ENCODE assay signal across 8 cellular contexts in the genomic region with DNA sequence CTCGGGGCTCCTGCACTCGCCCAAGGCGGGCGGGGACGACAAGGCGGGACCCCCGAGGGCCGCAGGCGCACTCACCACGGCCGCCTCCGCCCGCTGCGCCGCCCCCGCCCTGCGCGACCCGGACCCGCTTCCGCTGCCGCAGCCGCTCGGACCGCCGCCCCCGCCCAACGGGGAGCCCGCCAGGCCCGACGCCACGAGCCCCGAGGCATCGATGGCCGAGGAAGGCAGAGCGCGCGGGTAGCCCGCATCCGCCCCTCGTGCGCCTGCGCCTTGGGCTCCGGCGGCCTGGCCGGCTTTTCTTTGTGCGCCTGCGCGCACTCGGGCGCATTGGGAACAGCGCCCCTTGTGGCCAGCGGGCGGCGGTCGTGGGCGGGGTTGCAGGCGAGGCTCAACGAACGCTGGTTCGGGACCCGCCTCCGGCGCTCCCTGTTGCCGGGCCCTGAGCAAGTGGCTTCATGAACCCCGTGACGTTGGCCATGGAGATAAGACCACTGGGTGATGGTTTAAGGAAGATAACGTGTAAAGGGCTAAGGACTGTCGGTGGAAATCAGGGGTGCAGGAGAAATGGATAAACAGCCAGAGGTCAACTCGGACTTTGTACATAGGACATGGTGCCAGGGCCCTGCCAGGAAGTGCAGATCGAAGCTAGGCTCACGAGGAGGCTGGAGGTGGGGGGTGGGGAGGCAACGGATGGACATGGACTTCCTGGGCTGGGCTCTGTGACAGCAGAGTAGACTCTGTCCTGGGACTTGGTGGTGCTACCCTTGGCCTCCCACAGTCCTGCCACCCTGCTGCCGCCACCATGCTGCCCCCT. TPM values are rescaled to one million over a fixed set of nuclear protein-coding genes. Genes with fewer than 3 reads are reported as not detected.
DNase-seq lines count a peak whose midpoint lies in the region; ATAC-seq lines count a peak whose summit lies in the region.

C8G (plus strand) TSS at position 725 of the 814 bp plus-strand sequence; CDS start at position 803, 78 bp downstream.
A gene with protein sequence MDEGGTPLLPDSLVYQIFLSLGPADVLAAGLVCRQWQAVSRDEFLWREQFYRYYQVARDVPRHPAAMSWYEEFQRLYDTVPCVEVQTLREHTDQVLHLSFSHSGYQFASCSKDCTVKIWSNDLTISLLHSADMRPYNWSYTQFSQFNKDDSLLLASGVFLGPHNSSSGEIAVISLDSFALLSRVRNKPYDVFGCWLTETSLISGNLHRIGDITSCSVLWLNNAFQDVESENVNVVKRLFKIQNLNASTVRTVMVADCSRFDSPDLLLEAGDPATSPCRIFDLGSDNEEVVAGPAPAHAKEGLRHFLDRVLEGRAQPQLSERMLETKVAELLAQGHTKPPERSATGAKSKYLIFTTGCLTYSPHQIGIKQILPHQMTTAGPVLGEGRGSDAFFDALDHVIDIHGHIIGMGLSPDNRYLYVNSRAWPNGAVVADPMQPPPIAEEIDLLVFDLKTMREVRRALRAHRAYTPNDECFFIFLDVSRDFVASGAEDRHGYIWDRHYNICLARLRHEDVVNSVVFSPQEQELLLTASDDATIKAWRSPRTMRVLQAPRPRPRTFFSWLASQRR (minus strand): TSS at position 220 of the 814 bp plus-strand sequence. CDS start 655 bp downstream, outside the sequence.

- peaks cover 7% of the 10 kb centered on the region for H3K36me3 ChIP-seq in mucosa of stomach (ENCODE audit: control insufficient read depth, insufficient read depth, low read length)

- peak within 1 kb of the TSS; percentile 76 to 87 (median 82) for H3K4me3 Mint-ChIP-seq in IgD-negative memory B cell
- H3K4me3 Mint-ChIP-seq in activated T-cell treated with anti-CD3 and anti-CD28 coated beads, Interleukin-2, amount 50 U/mL, for 24 hours, result peak within 1 kb of the TSS; percentile 82

- H3K36me3 Mint-ChIP-seq in IgD-negative memory B cell, result no peaks in the 10 kb centered on the region
- H3K36me3 Mint-ChIP-seq in activated T-cell treated with anti-CD3 and anti-CD28 coated beads, Interleukin-2, amount 50 U/mL, for 24 hours (ENCODE audit: low read depth), result peaks cover 37% of the 10 kb centered on the region

- peaks cover 27% of the 10 kb centered on the region for H3K4me1 ChIP-seq in mucosa of stomach (ENCODE audit: control insufficient read depth, insufficient read depth, low read length)

- peaks cover 0 to 8% (median 1%) of the 10 kb centered on the region in 3 donors for H3K4me1 Mint-ChIP-seq in IgD-negative memory B cell
- peaks cover 22% of the 10 kb centered on the region for H3K4me1 Mint-ChIP-seq in activated T-cell treated with anti-CD3 and anti-CD28 coated beads, Interleukin-2, amount 50 U/mL, for 24 hours (ENCODE audit: low read depth)

- no peaks in the 10 kb centered on the region for H3K27me3 Mint-ChIP-seq in IgD-negative memory B cell
- H3K27me3 Mint-ChIP-seq in activated T-cell treated with anti-CD3 and anti-CD28 coated beads, Interleukin-2, amount 50 U/mL, for 24 hours, result no peaks in the 10 kb centered on the region

- DNase-seq in DMS53 (lab: John Stamatoyannopoulos, UW), result peak; percentile 98
- DNase-seq in OCI-M2 (lab: John Stamatoyannopoulos, UW; ENCODE audit: unreplicated experiment), result peak; percentile 15
- peak; percentile 98 for DNase-seq in activated T-cell treated with anti-CD3 and anti-CD28 coated beads, Interleukin-2, amount 50 U/mL, for 24 hours
- DNase-seq in stimulated activated CD8-positive, alpha-beta memory T cell treated with anti-CD3 and anti-CD28 coated beads, Interleukin-4, amount 100 ng/mL, for 48 hours, result peak; percentile 96

- no peaks in the 10 kb centered on the region for H3K27me3 ChIP-seq in mucosa of stomach (ENCODE audit: control insufficient read depth, insufficient read depth, low read length)

- peak within 1 kb of the TSS; percentile 56 for H3K4me3 ChIP-seq in mucosa of stomach (ENCODE audit: low read length)

- H3K9me3 Mint-ChIP-seq in IgD-negative memory B cell, result no peaks in the 10 kb centered on the region
- H3K9me3 Mint-ChIP-seq in activated T-cell treated with anti-CD3 and anti-CD28 coated beads, Interleukin-2, amount 50 U/mL, for 24 hours, result no peaks in the 10 kb centered on the region

- H3K9ac ChIP-seq in mucosa of stomach (ENCODE audit: low read length), result peak within 1 kb of the TSS; percentile 76

- peak; percentile 62 for ATAC-seq in GM21529 (IDR thresholded peaks at IDR 0.05; ENCODE audit: unreplicated experiment)
- peak; percentile 77 for ATAC-seq in esophagus mucosa

- H3K9me3 ChIP-seq in mucosa of stomach (ENCODE audit: control insufficient read depth, low read length), result no peaks in the 10 kb centered on the region

- peak within 1 kb of the TSS in 2 of 3 donors; percentile 87 to 90 for H3K27ac Mint-ChIP-seq in IgD-negative memory B cell
- H3K27ac Mint-ChIP-seq in activated T-cell treated with anti-CD3 and anti-CD28 coated beads, Interleukin-2, amount 50 U/mL, for 24 hours, result peak within 1 kb of the TSS; percentile 86

RNA-seq across cellular contexts. Expression of gene C8G, which starts in this region (rescaled TPM):
- not detected for polyA plus RNA-seq in IgD-negative memory B cell
- total RNA-seq in esophagus mucosa, result not detected

RNA-seq across cellular contexts. Expression of the second gene that starts in this region (rescaled TPM):
- polyA plus RNA-seq in IgD-negative memory B cell, result 108 TPM
- total RNA-seq in esophagus mucosa, result 71.9 TPM

Comparison
In these comparisons a context has a peak if more than half of its experiments do, and no peak if none do; other contexts are left out.
1. Peak in every context shown above with its lines: DNase-seq, ATAC-seq and H3K4me3 ChIP-seq.
2. DNase-seq: peak in every context shown above with its lines; median percentile 98 in DMS53; 98 in activated T-cell treated with anti-CD3 and anti-CD28 coated beads, Interleukin-2, amount 50 U/mL, for 24 hours; 96 in stimulated activated CD8-positive, alpha-beta memory T cell treated with anti-CD3 and anti-CD28 coated beads, Interleukin-4, amount 100 ng/mL, for 48 hours; 15 in OCI-M2.